Comparison of ENCODE assay signal across 11 cellular contexts in genomic region chr19:6076675-6077463, GRCh38. TPM values are rescaled to one million over a fixed set of nuclear protein-coding genes. Genes with fewer than 3 reads are reported as not detected.
DNase-seq lines count a peak whose midpoint lies in the region; ATAC-seq, FAIRE-seq and TF ChIP-seq lines count a peak whose summit lies in the region.
"Had no signal": no experiment of that assay in that cellular context is flagged by ENCODE, and none has a peak within 500 bp of the region (broad histone marks: within the 10 kb centered on the region; RNA-seq: fewer than 3 reads in every experiment).

No MANE protein-coding gene starts in this region.

- no peaks in the 10 kb centered on the region for H3K9me3 Mint-ChIP-seq in activated naive CD4-positive, alpha-beta T cell treated with anti-CD3 and anti-CD28 coated beads, Interleukin-2, amount 50 U/mL, for 72 hours

- peak overlapping the region; percentile 86 to 98 (median 97) for H3K27ac ChIP-seq in gastroesophageal sphincter
- peak overlapping the region in 18 of 21 experiments; percentile 6 to 93 (median 58) for H3K27ac ChIP-seq in skin epidermis
- no peak overlapping the region for H3K27ac ChIP-seq in SJCRH30

- no peaks in the 10 kb centered on the region for H3K36me3 ChIP-seq in gastroesophageal sphincter
- H3K36me3 ChIP-seq in SJCRH30, result no peaks in the 10 kb centered on the region

- no peaks in the 10 kb centered on the region for H3K27me3 Mint-ChIP-seq in T-helper 17 cell

- FAIRE-seq in H54 (lab: Jason Lieb, UNC), result no peak

- H3K27me3 ChIP-seq in gastroesophageal sphincter, result no peaks in the 10 kb centered on the region
- no peaks in the 10 kb centered on the region for H3K27me3 ChIP-seq in SJCRH30

- peak overlapping the region; percentile 41 for H3K4me3 Mint-ChIP-seq in T-helper 17 cell

- no peak for TF ChIP-seq EP300 in gastroesophageal sphincter (IDR thresholded peaks at IDR 0.05)

- H3K4me1 ChIP-seq in gastroesophageal sphincter (peaks cover 0 to 90% (median 24%) of the 10 kb centered on the region in 3 donors), SJCRH30 (no peaks in the 10 kb centered on the region)

- no peak for TF ChIP-seq CTCF in gastroesophageal sphincter (IDR thresholded peaks at IDR 0.05)

- no peak overlapping the region for H3K4me3 ChIP-seq in gastroesophageal sphincter
- no peak overlapping the region for H3K4me3 ChIP-seq in skin epidermis
- no peak overlapping the region for H3K4me3 ChIP-seq in SJCRH30

- H3K27ac Mint-ChIP-seq in T-helper 17 cell, result peak overlapping the region; percentile 57
- no peak overlapping the region for H3K27ac Mint-ChIP-seq in activated naive CD4-positive, alpha-beta T cell treated with anti-CD3 and anti-CD28 coated beads, Interleukin-2, amount 50 U/mL, for 72 hours

- WGBS in gastroesophageal sphincter (ENCODE audit: low coverage in 1 of 2), 2 donors, result 25 to 29% methylated on average over 10 to 11 of the region's 13 CpGs

- ATAC-seq in T-helper 17 cell (no peak), gastroesophageal sphincter (peak; percentile 87), HG02840 (IDR thresholded peaks at IDR 0.05; ENCODE audit: low FRiP score, unreplicated experiment) (no peak)
- ATAC-seq in activated naive CD4-positive, alpha-beta T cell treated with anti-CD3 and anti-CD28 coated beads, Interleukin-2, amount 50 U/mL, for 72 hours, result no peak

- peak; percentile 44 for DNase-seq in H54 (ENCODE audit: insufficient read length, low spot score)
- no peak for DNase-seq in T-helper 17 cell
- DNase-seq in activated naive CD4-positive, alpha-beta T cell treated with anti-CD3 and anti-CD28 coated beads, Interleukin-2, amount 50 U/mL, for 72 hours (ENCODE audit: low spot score in 2 of 2), result no peak
- DNase-seq in NCI-H1092 treated with DMSO at 0.1 percent for 48 hours (lab: John Stamatoyannopoulos, UW), result no peak
- DNase-seq in SJCRH30, result no peak
- DNase-seq: Karpas-422 had no signal

- H3K9me3 ChIP-seq in T-helper 17 cell (ENCODE audit: control insufficient read depth, low read length, poor library complexity, severe bottlenecking), result no peaks in the 10 kb centered on the region
- H3K9me3 ChIP-seq in gastroesophageal sphincter, result no peaks in the 10 kb centered on the region
- no peaks in the 10 kb centered on the region for H3K9me3 ChIP-seq in SJCRH30 (replicated peaks)

- H3K4me1 Mint-ChIP-seq in T-helper 17 cell, result peaks cover 18% of the 10 kb centered on the region

- H3K36me3 Mint-ChIP-seq in T-helper 17 cell (ENCODE audit: low read depth), result no peaks in the 10 kb centered on the region
- no peaks in the 10 kb centered on the region for H3K36me3 Mint-ChIP-seq in activated naive CD4-positive, alpha-beta T cell treated with anti-CD3 and anti-CD28 coated beads, Interleukin-2, amount 50 U/mL, for 72 hours

- TF ChIP-seq POLR2A in H54 (IDR thresholded peaks at IDR 0.05; ENCODE audit: low read depth, low read length) (no peak), gastroesophageal sphincter (IDR thresholded peaks at IDR 0.05) (no peak)

RNA-seq across cellular contexts. Expression of gene RFX2, which starts 33.4 kb away (rescaled TPM):
- total RNA-seq in T-helper 17 cell (10 to 100 TPM in 1 of 2 donors, 1 to 10 TPM in 1; 9.0 to 23.3 TPM), gastroesophageal sphincter (10 to 100 TPM; 18.7 to 49.1 (median 37.6) TPM)
- total RNA-seq in activated naive CD4-positive, alpha-beta T cell treated with anti-CD3 and anti-CD28 coated beads, Interleukin-2, amount 50 U/mL, for 72 hours, result 10 to 100 TPM; 11.2 to 13.8 TPM
- total RNA-seq in SJCRH30 (2014; rRNA removed; shearing (Covaris generic)), result 5.7 and 6.0 TPM in 2 replicates

RNA-seq across cellular contexts. Expression of gene ACSBG2, which starts 58.6 kb away (rescaled TPM):
- total RNA-seq in T-helper 17 cell (not detected), gastroesophageal sphincter (1 to 10 TPM in 2 of 4 donors, under 1 TPM in 1, not detected in 1; 0.47 to 2.0 (median 1.6) TPM)
- under 1 TPM; 0.16 to 0.72 TPM for total RNA-seq in activated naive CD4-positive, alpha-beta T cell treated with anti-CD3 and anti-CD28 coated beads, Interleukin-2, amount 50 U/mL, for 72 hours
- total RNA-seq in SJCRH30 (2014; rRNA removed; shearing (Covaris generic)), result not detected in 2 replicates
- total RNA-seq: lung microvascular endothelial cell; T-helper 2 cell treated with Interferon-gamma antibody and Interleukin-4, amounts not matched to agents 100 ng/mL and 5 ng/mL, for 36 hours had no signal
